Comparison of ENCODE assay signal across 1 cellular context in the genomic region with DNA sequence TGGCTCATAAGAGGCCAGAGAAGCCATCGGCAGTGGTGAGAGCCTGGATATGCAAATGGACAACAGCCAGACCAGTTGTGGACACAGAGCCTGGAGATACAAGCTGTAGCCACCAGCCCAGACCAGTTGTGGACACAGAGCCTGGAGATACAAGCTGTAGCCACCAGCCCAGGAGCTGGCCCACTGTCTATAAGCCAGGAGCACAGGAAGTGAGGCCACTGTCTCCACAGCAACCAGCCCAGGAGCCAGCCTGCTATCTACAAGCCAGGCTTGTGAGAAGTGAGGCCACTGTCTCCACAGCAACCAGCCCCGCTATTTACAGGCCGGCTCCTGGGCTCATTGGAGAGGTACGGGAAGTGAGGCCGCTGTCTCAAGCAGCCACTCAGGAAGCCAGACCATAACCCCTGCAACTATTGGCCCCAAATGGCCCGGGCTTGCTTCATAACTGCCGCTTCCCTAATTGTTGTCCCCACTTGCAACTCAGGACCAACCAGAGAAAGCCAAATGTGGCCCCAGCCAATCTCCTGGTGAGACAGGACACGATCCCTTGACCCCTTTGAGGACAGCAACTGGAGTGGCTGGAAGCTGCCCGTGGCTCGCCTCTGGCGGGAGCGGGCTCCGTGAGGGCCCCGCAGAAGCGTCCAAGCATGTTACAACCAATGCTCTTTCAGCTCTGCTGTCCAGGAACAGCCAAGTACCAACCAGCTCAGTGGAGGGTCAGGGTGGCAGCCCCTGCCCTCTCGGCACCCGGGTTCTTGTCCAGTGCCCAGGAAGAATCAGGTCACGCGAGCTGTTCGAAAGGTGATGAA.
TF ChIP-seq lines count a peak whose summit lies in the region.

No MANE protein-coding gene starts in this region.

TF ChIP-seq in HepG2, 621 proteins besides CTCF, POLR2A, EP300 and RAD21 (continued from another document and continues in another):
- TF ChIP-seq BCL6 (CRISPR knock-in tag; IDR thresholded peaks at IDR 0.05) = peak; percentile 73; the same call in 1 of the 2 replicates
- TF ChIP-seq XRCC5 (optimal IDR thresholded peaks at IDR 0.05; ENCODE audit: low read length) = no peak
- TF ChIP-seq MEIS2 (CRISPR knock-in tag; IDR thresholded peaks at IDR 0.05) = no peak
- TF ChIP-seq, protein P1, sequence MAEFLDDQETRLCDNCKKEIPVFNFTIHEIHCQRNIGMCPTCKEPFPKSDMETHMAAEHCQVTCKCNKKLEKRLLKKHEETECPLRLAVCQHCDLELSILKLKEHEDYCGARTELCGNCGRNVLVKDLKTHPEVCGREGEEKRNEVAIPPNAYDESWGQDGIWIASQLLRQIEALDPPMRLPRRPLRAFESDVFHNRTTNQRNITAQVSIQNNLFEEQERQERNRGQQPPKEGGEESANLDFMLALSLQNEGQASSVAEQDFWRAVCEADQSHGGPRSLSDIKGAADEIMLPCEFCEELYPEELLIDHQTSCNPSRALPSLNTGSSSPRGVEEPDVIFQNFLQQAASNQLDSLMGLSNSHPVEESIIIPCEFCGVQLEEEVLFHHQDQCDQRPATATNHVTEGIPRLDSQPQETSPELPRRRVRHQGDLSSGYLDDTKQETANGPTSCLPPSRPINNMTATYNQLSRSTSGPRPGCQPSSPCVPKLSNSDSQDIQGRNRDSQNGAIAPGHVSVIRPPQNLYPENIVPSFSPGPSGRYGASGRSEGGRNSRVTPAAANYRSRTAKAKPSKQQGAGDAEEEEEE (CRISPR knock-in tag; IDR thresholded peaks at IDR 0.05; ENCODE audit: borderline replicate concordance) = no peak
- TF ChIP-seq, protein P2, sequence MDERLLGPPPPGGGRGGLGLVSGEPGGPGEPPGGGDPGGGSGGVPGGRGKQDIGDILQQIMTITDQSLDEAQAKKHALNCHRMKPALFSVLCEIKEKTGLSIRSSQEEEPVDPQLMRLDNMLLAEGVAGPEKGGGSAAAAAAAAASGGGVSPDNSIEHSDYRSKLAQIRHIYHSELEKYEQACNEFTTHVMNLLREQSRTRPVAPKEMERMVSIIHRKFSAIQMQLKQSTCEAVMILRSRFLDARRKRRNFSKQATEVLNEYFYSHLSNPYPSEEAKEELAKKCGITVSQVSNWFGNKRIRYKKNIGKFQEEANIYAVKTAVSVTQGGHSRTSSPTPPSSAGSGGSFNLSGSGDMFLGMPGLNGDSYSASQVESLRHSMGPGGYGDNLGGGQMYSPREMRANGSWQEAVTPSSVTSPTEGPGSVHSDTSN (CRISPR knock-in tag; IDR thresholded peaks at IDR 0.05) = no peak
- TF ChIP-seq ZNF432 (CRISPR knock-in tag; IDR thresholded peaks at IDR 0.05; ENCODE audit: borderline replicate concordance) = no peak
- TF ChIP-seq KAT2B (IDR thresholded peaks at IDR 0.05; ENCODE audit: borderline replicate concordance, low read depth, low read length) = no peak
- TF ChIP-seq HNRNPK (IDR thresholded peaks at IDR 0.05; ENCODE audit: low read depth, low read length, poor library complexity, severe bottlenecking) = no peak
- TF ChIP-seq ZBTB21 (CRISPR knock-in tag; IDR thresholded peaks at IDR 0.05) = no peak
- TF ChIP-seq, protein P3, sequence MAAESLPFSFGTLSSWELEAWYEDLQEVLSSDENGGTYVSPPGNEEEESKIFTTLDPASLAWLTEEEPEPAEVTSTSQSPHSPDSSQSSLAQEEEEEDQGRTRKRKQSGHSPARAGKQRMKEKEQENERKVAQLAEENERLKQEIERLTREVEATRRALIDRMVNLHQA (CRISPR knock-in tag; IDR thresholded peaks at IDR 0.05) = no peak
- no peak for TF ChIP-seq SIN3B (IDR thresholded peaks at IDR 0.05; ENCODE audit: low read length)
- TF ChIP-seq, protein P4, sequence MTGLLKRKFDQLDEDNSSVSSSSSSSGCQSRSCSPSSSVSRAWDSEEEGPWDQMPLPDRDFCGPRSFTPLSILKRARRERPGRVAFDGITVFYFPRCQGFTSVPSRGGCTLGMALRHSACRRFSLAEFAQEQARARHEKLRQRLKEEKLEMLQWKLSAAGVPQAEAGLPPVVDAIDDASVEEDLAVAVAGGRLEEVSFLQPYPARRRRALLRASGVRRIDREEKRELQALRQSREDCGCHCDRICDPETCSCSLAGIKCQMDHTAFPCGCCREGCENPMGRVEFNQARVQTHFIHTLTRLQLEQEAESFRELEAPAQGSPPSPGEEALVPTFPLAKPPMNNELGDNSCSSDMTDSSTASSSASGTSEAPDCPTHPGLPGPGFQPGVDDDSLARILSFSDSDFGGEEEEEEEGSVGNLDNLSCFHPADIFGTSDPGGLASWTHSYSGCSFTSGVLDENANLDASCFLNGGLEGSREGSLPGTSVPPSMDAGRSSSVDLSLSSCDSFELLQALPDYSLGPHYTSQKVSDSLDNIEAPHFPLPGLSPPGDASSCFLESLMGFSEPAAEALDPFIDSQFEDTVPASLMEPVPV (CRISPR knock-in tag; IDR thresholded peaks at IDR 0.05) = no peak; the same call in 1 of the 2 replicates
- TF ChIP-seq, protein P5, sequence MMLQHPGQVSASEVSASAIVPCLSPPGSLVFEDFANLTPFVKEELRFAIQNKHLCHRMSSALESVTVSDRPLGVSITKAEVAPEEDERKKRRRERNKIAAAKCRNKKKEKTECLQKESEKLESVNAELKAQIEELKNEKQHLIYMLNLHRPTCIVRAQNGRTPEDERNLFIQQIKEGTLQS (CRISPR knock-in tag; IDR thresholded peaks at IDR 0.05) = no peak
- TF ChIP-seq ZBTB7A (CRISPR knock-in tag; IDR thresholded peaks at IDR 0.05) = 0 out of 2 replicates have a peak, but pooled peaks have one; percentile 22
- TF ChIP-seq HNF4A (CRISPR knock-in tag; IDR thresholded peaks at IDR 0.05) = no peak
- no peak for TF ChIP-seq FOSL2 (CRISPR knock-in tag; IDR thresholded peaks at IDR 0.05)
- TF ChIP-seq SP1 (IDR thresholded peaks at IDR 0.05) = no peak
- TF ChIP-seq SP1 (CRISPR knock-in tag; IDR thresholded peaks at IDR 0.05) = no peak
- no peak for TF ChIP-seq PTBP1 (IDR thresholded peaks at IDR 0.05; ENCODE audit: low read depth, low read length, poor library complexity, severe bottlenecking)
- no peak for TF ChIP-seq ZBTB42 (CRISPR knock-in tag; IDR thresholded peaks at IDR 0.05)
- TF ChIP-seq, protein P6, sequence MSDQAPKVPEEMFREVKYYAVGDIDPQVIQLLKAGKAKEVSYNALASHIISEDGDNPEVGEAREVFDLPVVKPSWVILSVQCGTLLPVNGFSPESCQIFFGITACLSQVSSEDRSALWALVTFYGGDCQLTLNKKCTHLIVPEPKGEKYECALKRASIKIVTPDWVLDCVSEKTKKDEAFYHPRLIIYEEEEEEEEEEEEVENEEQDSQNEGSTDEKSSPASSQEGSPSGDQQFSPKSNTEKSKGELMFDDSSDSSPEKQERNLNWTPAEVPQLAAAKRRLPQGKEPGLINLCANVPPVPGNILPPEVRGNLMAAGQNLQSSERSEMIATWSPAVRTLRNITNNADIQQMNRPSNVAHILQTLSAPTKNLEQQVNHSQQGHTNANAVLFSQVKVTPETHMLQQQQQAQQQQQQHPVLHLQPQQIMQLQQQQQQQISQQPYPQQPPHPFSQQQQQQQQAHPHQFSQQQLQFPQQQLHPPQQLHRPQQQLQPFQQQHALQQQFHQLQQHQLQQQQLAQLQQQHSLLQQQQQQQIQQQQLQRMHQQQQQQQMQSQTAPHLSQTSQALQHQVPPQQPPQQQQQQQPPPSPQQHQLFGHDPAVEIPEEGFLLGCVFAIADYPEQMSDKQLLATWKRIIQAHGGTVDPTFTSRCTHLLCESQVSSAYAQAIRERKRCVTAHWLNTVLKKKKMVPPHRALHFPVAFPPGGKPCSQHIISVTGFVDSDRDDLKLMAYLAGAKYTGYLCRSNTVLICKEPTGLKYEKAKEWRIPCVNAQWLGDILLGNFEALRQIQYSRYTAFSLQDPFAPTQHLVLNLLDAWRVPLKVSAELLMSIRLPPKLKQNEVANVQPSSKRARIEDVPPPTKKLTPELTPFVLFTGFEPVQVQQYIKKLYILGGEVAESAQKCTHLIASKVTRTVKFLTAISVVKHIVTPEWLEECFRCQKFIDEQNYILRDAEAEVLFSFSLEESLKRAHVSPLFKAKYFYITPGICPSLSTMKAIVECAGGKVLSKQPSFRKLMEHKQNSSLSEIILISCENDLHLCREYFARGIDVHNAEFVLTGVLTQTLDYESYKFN (CRISPR knock-in tag; conservative IDR thresholded peaks at IDR 0.05) = no peak
- no peak for TF ChIP-seq HOXA7 (CRISPR knock-in tag; IDR thresholded peaks at IDR 0.05)
- TF ChIP-seq ASH2L (IDR thresholded peaks at IDR 0.05; ENCODE audit: insufficient read length, low read depth, low read length) = no peak
- TF ChIP-seq, protein P7, sequence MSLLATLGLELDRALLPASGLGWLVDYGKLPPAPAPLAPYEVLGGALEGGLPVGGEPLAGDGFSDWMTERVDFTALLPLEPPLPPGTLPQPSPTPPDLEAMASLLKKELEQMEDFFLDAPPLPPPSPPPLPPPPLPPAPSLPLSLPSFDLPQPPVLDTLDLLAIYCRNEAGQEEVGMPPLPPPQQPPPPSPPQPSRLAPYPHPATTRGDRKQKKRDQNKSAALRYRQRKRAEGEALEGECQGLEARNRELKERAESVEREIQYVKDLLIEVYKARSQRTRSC (CRISPR knock-in tag; IDR thresholded peaks at IDR 0.05; ENCODE audit: low read depth) = no peak
- TF ChIP-seq ZIK1 (CRISPR knock-in tag; IDR thresholded peaks at IDR 0.05; ENCODE audit: borderline replicate concordance, low read depth) = no peak
- TF ChIP-seq, protein P8, sequence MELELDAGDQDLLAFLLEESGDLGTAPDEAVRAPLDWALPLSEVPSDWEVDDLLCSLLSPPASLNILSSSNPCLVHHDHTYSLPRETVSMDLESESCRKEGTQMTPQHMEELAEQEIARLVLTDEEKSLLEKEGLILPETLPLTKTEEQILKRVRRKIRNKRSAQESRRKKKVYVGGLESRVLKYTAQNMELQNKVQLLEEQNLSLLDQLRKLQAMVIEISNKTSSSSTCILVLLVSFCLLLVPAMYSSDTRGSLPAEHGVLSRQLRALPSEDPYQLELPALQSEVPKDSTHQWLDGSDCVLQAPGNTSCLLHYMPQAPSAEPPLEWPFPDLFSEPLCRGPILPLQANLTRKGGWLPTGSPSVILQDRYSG (CRISPR knock-in tag; IDR thresholded peaks at IDR 0.05) = no peak
- TF ChIP-seq ZNF766 (CRISPR knock-in tag; IDR thresholded peaks at IDR 0.05; ENCODE audit: borderline replicate concordance) = no peak
- TF ChIP-seq ZC3H4 (CRISPR knock-in tag; IDR thresholded peaks at IDR 0.05; ENCODE audit: borderline replicate concordance) = no peak
- no peak for TF ChIP-seq ZNF510 (CRISPR knock-in tag; IDR thresholded peaks at IDR 0.05; ENCODE audit: low read depth)
- TF ChIP-seq, protein P9, sequence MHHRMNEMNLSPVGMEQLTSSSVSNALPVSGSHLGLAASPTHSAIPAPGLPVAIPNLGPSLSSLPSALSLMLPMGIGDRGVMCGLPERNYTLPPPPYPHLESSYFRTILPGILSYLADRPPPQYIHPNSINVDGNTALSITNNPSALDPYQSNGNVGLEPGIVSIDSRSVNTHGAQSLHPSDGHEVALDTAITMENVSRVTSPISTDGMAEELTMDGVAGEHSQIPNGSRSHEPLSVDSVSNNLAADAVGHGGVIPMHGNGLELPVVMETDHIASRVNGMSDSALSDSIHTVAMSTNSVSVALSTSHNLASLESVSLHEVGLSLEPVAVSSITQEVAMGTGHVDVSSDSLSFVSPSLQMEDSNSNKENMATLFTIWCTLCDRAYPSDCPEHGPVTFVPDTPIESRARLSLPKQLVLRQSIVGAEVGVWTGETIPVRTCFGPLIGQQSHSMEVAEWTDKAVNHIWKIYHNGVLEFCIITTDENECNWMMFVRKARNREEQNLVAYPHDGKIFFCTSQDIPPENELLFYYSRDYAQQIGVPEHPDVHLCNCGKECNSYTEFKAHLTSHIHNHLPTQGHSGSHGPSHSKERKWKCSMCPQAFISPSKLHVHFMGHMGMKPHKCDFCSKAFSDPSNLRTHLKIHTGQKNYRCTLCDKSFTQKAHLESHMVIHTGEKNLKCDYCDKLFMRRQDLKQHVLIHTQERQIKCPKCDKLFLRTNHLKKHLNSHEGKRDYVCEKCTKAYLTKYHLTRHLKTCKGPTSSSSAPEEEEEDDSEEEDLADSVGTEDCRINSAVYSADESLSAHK (CRISPR knock-in tag; IDR thresholded peaks at IDR 0.05; ENCODE audit: borderline replicate concordance) = no peak
- TF ChIP-seq, protein P10, sequence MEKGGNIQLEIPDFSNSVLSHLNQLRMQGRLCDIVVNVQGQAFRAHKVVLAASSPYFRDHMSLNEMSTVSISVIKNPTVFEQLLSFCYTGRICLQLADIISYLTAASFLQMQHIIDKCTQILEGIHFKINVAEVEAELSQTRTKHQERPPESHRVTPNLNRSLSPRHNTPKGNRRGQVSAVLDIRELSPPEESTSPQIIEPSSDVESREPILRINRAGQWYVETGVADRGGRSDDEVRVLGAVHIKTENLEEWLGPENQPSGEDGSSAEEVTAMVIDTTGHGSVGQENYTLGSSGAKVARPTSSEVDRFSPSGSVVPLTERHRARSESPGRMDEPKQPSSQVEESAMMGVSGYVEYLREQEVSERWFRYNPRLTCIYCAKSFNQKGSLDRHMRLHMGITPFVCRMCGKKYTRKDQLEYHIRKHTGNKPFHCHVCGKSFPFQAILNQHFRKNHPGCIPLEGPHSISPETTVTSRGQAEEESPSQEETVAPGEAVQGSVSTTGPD (CRISPR knock-in tag; IDR thresholded peaks at IDR 0.05) = no peak
- TF ChIP-seq, protein P11, sequence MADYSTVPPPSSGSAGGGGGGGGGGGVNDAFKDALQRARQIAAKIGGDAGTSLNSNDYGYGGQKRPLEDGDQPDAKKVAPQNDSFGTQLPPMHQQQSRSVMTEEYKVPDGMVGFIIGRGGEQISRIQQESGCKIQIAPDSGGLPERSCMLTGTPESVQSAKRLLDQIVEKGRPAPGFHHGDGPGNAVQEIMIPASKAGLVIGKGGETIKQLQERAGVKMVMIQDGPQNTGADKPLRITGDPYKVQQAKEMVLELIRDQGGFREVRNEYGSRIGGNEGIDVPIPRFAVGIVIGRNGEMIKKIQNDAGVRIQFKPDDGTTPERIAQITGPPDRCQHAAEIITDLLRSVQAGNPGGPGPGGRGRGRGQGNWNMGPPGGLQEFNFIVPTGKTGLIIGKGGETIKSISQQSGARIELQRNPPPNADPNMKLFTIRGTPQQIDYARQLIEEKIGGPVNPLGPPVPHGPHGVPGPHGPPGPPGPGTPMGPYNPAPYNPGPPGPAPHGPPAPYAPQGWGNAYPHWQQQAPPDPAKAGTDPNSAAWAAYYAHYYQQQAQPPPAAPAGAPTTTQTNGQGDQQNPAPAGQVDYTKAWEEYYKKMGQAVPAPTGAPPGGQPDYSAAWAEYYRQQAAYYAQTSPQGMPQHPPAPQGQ (CRISPR knock-in tag; IDR thresholded peaks at IDR 0.05; ENCODE audit: borderline replicate concordance) = no peak
- no peak for TF ChIP-seq ATAD3A (CRISPR knock-in tag; IDR thresholded peaks at IDR 0.05)
- no peak for TF ChIP-seq ZNF143 (CRISPR knock-in tag; IDR thresholded peaks at IDR 0.05)
- no peak for TF ChIP-seq ZSCAN29 (CRISPR knock-in tag; conservative IDR thresholded peaks at IDR 0.05)
